In genomic region chr16:57911711-57912110, GRCh38 we compare ENCODE assay signal across 25 cellular contexts. TPM values are rescaled to one million over a fixed set of nuclear protein-coding genes. Genes with fewer than 3 reads are reported as not detected.
"Had no signal": no experiment of that assay in that cellular context is flagged by ENCODE, and none has a peak within 500 bp of the region (broad histone marks: within the 10 kb centered on the region; RNA-seq: fewer than 3 reads in every experiment).

No MANE protein-coding gene starts in this region.

- H3K9me3 Mint-ChIP-seq: activated B cell treated with CpG ODN at 0.5 μM for 24 hours; activated CD4-positive, alpha-beta memory T cell treated with anti-CD3 and anti-CD28 coated beads, Interleukin-2, amount 10 ng/mL, durations not matched to agents 7 days and 5 days; activated naive CD8-positive, alpha-beta T cell treated with anti-CD3 and anti-CD28 coated beads, Interleukin-2, amount 10 ng/mL, durations not matched to agents 7 days and 5 days; endodermal cell; memory B cell; naive B cell; neural crest cell; stimulated activated naive CD8-positive, alpha-beta T cell treated with anti-CD3 and anti-CD28 coated beads, Interleukin-15, Interleukin-2, amounts not matched to agents 100 ng/mL and 50 ng/mL, for 24 hours; T-cell had no signal

- ATAC-seq: activated CD8-positive, alpha-beta memory T cell treated with anti-CD3 and anti-CD28 coated beads, Interleukin-2, amount 10 ng/mL, durations not matched to agents 7 days and 5 days; gastrocnemius medialis; left ventricle myocardium superior; mucosa of descending colon; right cardiac atrium; T-cell had no signal

- H3K4me3 Mint-ChIP-seq: activated B cell treated with CpG ODN at 0.5 μM for 24 hours; activated CD4-positive, alpha-beta memory T cell treated with anti-CD3 and anti-CD28 coated beads, Interleukin-2, amount 10 ng/mL, durations not matched to agents 7 days and 5 days; activated CD8-positive, alpha-beta memory T cell treated with anti-CD3 and anti-CD28 coated beads, Interleukin-2, amount 10 ng/mL, durations not matched to agents 7 days and 5 days; activated naive CD8-positive, alpha-beta T cell treated with anti-CD3 and anti-CD28 coated beads, Interleukin-2, amount 10 ng/mL, durations not matched to agents 7 days and 5 days; endodermal cell; memory B cell; naive B cell; neural crest cell; stimulated activated naive CD8-positive, alpha-beta T cell treated with anti-CD3 and anti-CD28 coated beads, Interleukin-15, Interleukin-2, amounts not matched to agents 100 ng/mL and 50 ng/mL, for 24 hours; T-cell had no signal

- H3K27ac Mint-ChIP-seq: activated B cell treated with CpG ODN at 0.5 μM for 24 hours; activated CD4-positive, alpha-beta memory T cell treated with anti-CD3 and anti-CD28 coated beads, Interleukin-2, amount 10 ng/mL, durations not matched to agents 7 days and 5 days; activated CD8-positive, alpha-beta memory T cell treated with anti-CD3 and anti-CD28 coated beads, Interleukin-2, amount 10 ng/mL, durations not matched to agents 7 days and 5 days; activated naive CD8-positive, alpha-beta T cell treated with anti-CD3 and anti-CD28 coated beads, Interleukin-2, amount 10 ng/mL, durations not matched to agents 7 days and 5 days; endodermal cell; memory B cell; stimulated activated naive CD8-positive, alpha-beta T cell treated with anti-CD3 and anti-CD28 coated beads, Interleukin-15, Interleukin-2, amounts not matched to agents 100 ng/mL and 50 ng/mL, for 24 hours; T-cell had no signal

- H3K4me1 Mint-ChIP-seq: activated B cell treated with CpG ODN at 0.5 μM for 24 hours; activated CD4-positive, alpha-beta memory T cell treated with anti-CD3 and anti-CD28 coated beads, Interleukin-2, amount 10 ng/mL, durations not matched to agents 7 days and 5 days; activated CD8-positive, alpha-beta memory T cell treated with anti-CD3 and anti-CD28 coated beads, Interleukin-2, amount 10 ng/mL, durations not matched to agents 7 days and 5 days; activated naive CD8-positive, alpha-beta T cell treated with anti-CD3 and anti-CD28 coated beads, Interleukin-2, amount 10 ng/mL, durations not matched to agents 7 days and 5 days; endodermal cell; memory B cell; T-cell had no signal

- H3K4me3 ChIP-seq: dorsolateral prefrontal cortex, gastrocnemius medialis, mucosa of descending colon, prostate gland, tibial nerve had no signal

- H3K36me3 Mint-ChIP-seq: activated CD8-positive, alpha-beta memory T cell treated with anti-CD3 and anti-CD28 coated beads, Interleukin-2, amount 10 ng/mL, durations not matched to agents 7 days and 5 days; activated naive CD8-positive, alpha-beta T cell treated with anti-CD3 and anti-CD28 coated beads, Interleukin-2, amount 10 ng/mL, durations not matched to agents 7 days and 5 days; memory B cell; naive B cell; T-cell had no signal

- FAIRE-seq: colon had no signal

- H3K9me3 ChIP-seq: gastrocnemius medialis, mucosa of descending colon, prostate gland, tibial nerve had no signal

- H3K4me1 ChIP-seq: gastrocnemius medialis, prostate gland had no signal

- H3K27me3 Mint-ChIP-seq: activated CD8-positive, alpha-beta memory T cell treated with anti-CD3 and anti-CD28 coated beads, Interleukin-2, amount 10 ng/mL, durations not matched to agents 7 days and 5 days; stimulated activated naive CD8-positive, alpha-beta T cell treated with anti-CD3 and anti-CD28 coated beads, Interleukin-15, Interleukin-2, amounts not matched to agents 100 ng/mL and 50 ng/mL, for 24 hours had no signal

- H3K27ac ChIP-seq: dorsolateral prefrontal cortex, gastrocnemius medialis, prostate gland, tibial nerve had no signal

- H3K36me3 ChIP-seq: gastrocnemius medialis, prostate gland, tibial nerve had no signal

- H3K27me3 ChIP-seq: dorsolateral prefrontal cortex, gastrocnemius medialis, tibial nerve had no signal

- DNase-seq: activated B cell treated with CpG ODN at 0.5 μM for 24 hours; activated CD4-positive, alpha-beta memory T cell treated with anti-CD3 and anti-CD28 coated beads, Interleukin-2, amount 10 ng/mL, durations not matched to agents 7 days and 5 days; activated CD4-positive, alpha-beta T cell treated with anti-CD3 and anti-CD28 coated beads for 4 hours; activated CD8-positive, alpha-beta memory T cell treated with anti-CD3 and anti-CD28 coated beads, Interleukin-2, amount 10 ng/mL, durations not matched to agents 7 days and 5 days; activated naive CD4-positive, alpha-beta T cell; activated naive CD8-positive, alpha-beta T cell treated with anti-CD3 and anti-CD28 coated beads, Interleukin-2, amount 10 ng/mL, durations not matched to agents 7 days and 5 days; amygdala; central memory CD4-positive, alpha-beta T cell; dorsolateral prefrontal cortex; endodermal cell; erythroblast; gastrocnemius medialis; head of caudate nucleus; left ventricle myocardium superior; mucosa of descending colon; naive B cell; right cardiac atrium; stimulated activated CD4-positive, alpha-beta T cell treated with anti-CD3 and anti-CD28 coated beads, Interleukin-2, amount 100 ng/mL, for 24 hours; T-cell had no signal

RNA-seq across cellular contexts. Expression of gene CNGB1, which starts 59.2 kb away (rescaled TPM):
- polyA plus RNA-seq: right cardiac atrium had no signal
